Comparison of ENCODE assay signal across 1 cellular context in genomic region chr6:15682965-15683822, GRCh38.
TF ChIP-seq lines count a peak whose summit lies in the region.

No MANE protein-coding gene starts in this region.

TF ChIP-seq in GM12878, 131 proteins besides CTCF, POLR2A, EP300 and RAD21 (continued from another document):
- TF ChIP-seq PRDM15 (CRISPR knock-in tag; IDR thresholded peaks at IDR 0.05) (no peak), RELA (IDR thresholded peaks at IDR 0.05; ENCODE audit: borderline replicate concordance, partially characterized antibody) (no peak), ZNF592 (IDR thresholded peaks at IDR 0.05) (peak; percentile 56; the same call in 1 of the 2 replicates), BCL11A (IDR thresholded peaks at IDR 0.05; ENCODE audit: low read depth, low read length) (no peak), EGR1 (IDR thresholded peaks at IDR 0.05; ENCODE audit: borderline replicate concordance in 1 of 2, low read depth in 2 of 2, low read length in 2 of 2) (no peak), ZBTB4 (CRISPR knock-in tag; IDR thresholded peaks at IDR 0.05) (no peak), CUX1 (IDR thresholded peaks at IDR 0.05; ENCODE audit: insufficient replicate concordance, low read depth, low read length) (no peak), NFXL1 (IDR thresholded peaks at IDR 0.05; ENCODE audit: borderline replicate concordance) (no peak), MEF2B (IDR thresholded peaks at IDR 0.05; ENCODE audit: partially characterized antibody, poor library complexity, severe bottlenecking) (peak; percentile 75), E2F8 (IDR thresholded peaks at IDR 0.05; ENCODE audit: low read depth, partially characterized antibody) (no peak), DPF2 (IDR thresholded peaks at IDR 0.05) (peak; percentile 93), ZNF274 (IDR thresholded peaks at IDR 0.05; ENCODE audit: insufficient read depth, insufficient read length) (no peak), HDGF (IDR thresholded peaks at IDR 0.05) (no peak), BCL3 (IDR thresholded peaks at IDR 0.05; ENCODE audit: borderline replicate concordance, insufficient read depth, low read depth, low read length, poor library complexity, severe bottlenecking) (no peak), BRCA1 (IDR thresholded peaks at IDR 0.05; ENCODE audit: low read depth, low read length) (no peak), SKIL (IDR thresholded peaks at IDR 0.05; ENCODE audit: low read depth, poor library complexity, severe bottlenecking) (no peak), IRF3 (IDR thresholded peaks at IDR 0.05) (no peak), RFX5 (IDR thresholded peaks at IDR 0.05; ENCODE audit: low read depth, low read length) (no peak), PAX8 (IDR thresholded peaks at IDR 0.05) (no peak), MYB (IDR thresholded peaks at IDR 0.05; ENCODE audit: borderline replicate concordance, low read depth, low read length) (no peak), CBX3 (IDR thresholded peaks at IDR 0.05; ENCODE audit: borderline replicate concordance, low read depth) (no peak), RCOR1 (conservative IDR thresholded peaks at IDR 0.05; ENCODE audit: low read depth, low read length) (no peak), NFIC (IDR thresholded peaks at IDR 0.05; ENCODE audit: low read depth, low read length) (no peak), ZNF384 (IDR thresholded peaks at IDR 0.05; ENCODE audit: borderline replicate concordance, low read depth, low read length) (no peak), CEBPB (IDR thresholded peaks at IDR 0.05; ENCODE audit: borderline replicate concordance in 1 of 2, low read depth in 2 of 2, low read length in 2 of 2) (no peak), ESRRA (IDR thresholded peaks at IDR 0.05; ENCODE audit: low read length) (no peak), CHD4 (IDR thresholded peaks at IDR 0.05) (no peak), POU2F2 (IDR thresholded peaks at IDR 0.05; ENCODE audit: borderline replicate concordance, low read depth, low read length) (no peak), BMI1 (IDR thresholded peaks at IDR 0.05; ENCODE audit: borderline replicate concordance) (no peak), SUZ12 (IDR thresholded peaks at IDR 0.05; ENCODE audit: unreplicated experiment) (no peak), CBX5 (IDR thresholded peaks at IDR 0.05; ENCODE audit: low read depth) (no peak)
